17 cellular contexts compared by ENCODE assay signal in the genomic region with DNA sequence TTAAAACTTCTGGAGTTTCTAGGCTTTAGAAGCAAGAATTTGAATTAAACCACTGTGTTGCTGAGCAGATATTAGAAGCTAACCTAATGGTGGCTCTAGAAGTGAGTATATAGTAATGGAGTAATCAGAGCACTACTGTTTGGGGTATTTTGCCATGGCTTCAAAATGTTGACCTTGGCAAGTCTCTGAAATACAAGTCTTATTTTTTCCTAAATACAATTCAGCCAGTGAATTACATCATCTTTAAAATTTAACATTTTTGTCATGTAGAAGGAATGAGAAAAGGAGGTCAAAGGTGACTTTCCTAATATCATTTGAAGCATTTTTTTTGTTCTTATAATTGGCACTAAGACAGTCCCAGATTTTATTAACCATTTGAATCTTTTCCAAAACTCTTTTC. TPM values are rescaled to one million over a fixed set of nuclear protein-coding genes. Genes with fewer than 3 reads are reported as not detected.
A peak's percentile ranks its signal among the peaks of the same experiment; 100 is the strongest.
DNase-seq lines count a peak whose midpoint lies in the region; TF ChIP-seq lines count a peak whose summit lies in the region.
"Had no signal": no experiment of that assay in that cellular context is flagged by ENCODE, and none has a peak within 500 bp of the region (broad histone marks: within the 10 kb centered on the region; RNA-seq: fewer than 3 reads in every experiment).

No MANE protein-coding gene starts in this region.

- H3K4me3 ChIP-seq in fibroblast of the aortic adventitia (ENCODE audit: low read depth, low read length) (no peak overlapping the region), retinal pigment epithelial cell (ENCODE audit: low read length) (no peak overlapping the region)
- H3K4me3 ChIP-seq: skin epidermis had no signal

- no peak for TF ChIP-seq CTCF in fibroblast of the aortic adventitia (IDR thresholded peaks at IDR 0.05; ENCODE audit: insufficient read depth, low read length)
- no peak for TF ChIP-seq CTCF in retinal pigment epithelial cell (conservative IDR thresholded peaks at IDR 0.05; ENCODE audit: low read depth, low read length)

- DNase-seq in EL (peak; percentile 44), amniotic stem cell (lab: John Stamatoyannopoulos, UW) (peak; percentile 43), fibroblast of the aortic adventitia (ENCODE audit: low read depth) (peak; percentile 77), retinal pigment epithelial cell (ENCODE audit: low read depth) (peak; percentile 26), globus pallidus (ENCODE audit: low spot score) (no peak), NCI-H1436 (lab: John Stamatoyannopoulos, UW) (no peak), retina (no peak)
- no peak for DNase-seq in activated CD4-positive, alpha-beta T cell treated with anti-CD3 and anti-CD28 coated beads for 48 hours
- DNase-seq: activated CD8-positive, alpha-beta memory T cell treated with anti-CD3 and anti-CD28 coated beads, Interleukin-2, amount 50 U/mL, for 48 hours; activated naive CD4-positive, alpha-beta T cell treated with anti-CD3 and anti-CD28 coated beads for 36 hours; CD4-positive, CD25-positive, alpha-beta regulatory T cell; DND-41; hypothalamus; NCI-H1105; T-helper 2 cell had no signal

RNA-seq across cellular contexts. Expression of a gene that starts 25.2 kb away (rescaled TPM):
- 0.27 TPM in 1 of 2 replicates, not detected in the other for total RNA-seq in fibroblast of the aortic adventitia (ENCODE audit: low replicate concordance)
- total RNA-seq: activated naive CD4-positive, alpha-beta T cell treated with anti-CD3 and anti-CD28 coated beads for 36 hours; left lobe of liver had no signal

RNA-seq across cellular contexts. Expression of a gene that starts 52.5 kb away (rescaled TPM):
- total RNA-seq in fibroblast of the aortic adventitia (ENCODE audit: low replicate concordance) = 4.1 and 15.8 TPM in 2 replicates

RNA-seq across cellular contexts. Expression of a gene that starts 52.5 kb away (rescaled TPM):
- total RNA-seq in fibroblast of the aortic adventitia (ENCODE audit: low replicate concordance) = 29.8 and 36.2 TPM in 2 replicates

Comparison
In these comparisons a context has a peak if more than half of its experiments do, and no peak if none do; other contexts are left out.
1. DNase-seq: peak in EL (single experiment), amniotic stem cell (single experiment), fibroblast of the aortic adventitia (single experiment) and retinal pigment epithelial cell (single experiment); none in globus pallidus (single experiment), activated CD4-positive, alpha-beta T cell treated with anti-CD3 and anti-CD28 coated beads for 48 hours (single experiment), NCI-H1436 (single experiment) and retina (single experiment).